11 cellular contexts compared by ENCODE assay signal in the genomic region with DNA sequence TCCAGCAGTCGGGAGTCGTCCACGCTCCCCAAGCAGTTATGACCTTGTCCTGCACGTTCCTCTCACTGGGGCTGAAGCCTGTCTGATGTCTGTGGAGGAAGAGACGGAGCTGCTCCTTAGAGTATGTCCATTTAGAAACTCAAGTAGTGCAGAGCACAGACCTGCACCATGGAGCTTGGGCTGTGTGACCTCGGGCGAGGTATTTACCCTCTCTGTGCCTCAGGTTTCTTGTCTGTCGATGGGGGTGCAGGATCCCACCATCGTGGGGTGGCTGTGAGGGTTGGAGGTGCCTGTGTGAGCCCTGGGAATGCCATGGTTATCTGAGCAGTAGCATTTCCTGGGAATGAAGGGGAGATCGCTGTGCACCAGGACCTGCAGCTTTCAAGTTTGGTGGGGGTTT. TPM values are rescaled to one million over a fixed set of nuclear protein-coding genes. Genes with fewer than 3 reads are reported as not detected.
DNase-seq lines count a peak whose midpoint lies in the region; ATAC-seq and TF ChIP-seq lines count a peak whose summit lies in the region.
"Had no signal": no experiment of that assay in that cellular context is flagged by ENCODE, and none has a peak within 500 bp of the region (broad histone marks: within the 10 kb centered on the region; RNA-seq: fewer than 3 reads in every experiment).

No MANE protein-coding gene starts in this region.

- H3K9me3 Mint-ChIP-seq in activated T-cell treated with anti-CD3 and anti-CD28 coated beads, Interleukin-2, amount 50 U/mL, for 24 hours = no peaks in the 10 kb centered on the region
- no peaks in the 10 kb centered on the region for H3K9me3 Mint-ChIP-seq in activated T-cell treated with anti-CD3 and anti-CD28 coated beads, Interleukin-2, amount 50 U/mL, for 4 hours
- no peaks in the 10 kb centered on the region for H3K9me3 Mint-ChIP-seq in activated T-helper 1 cell treated with anti-CD3 and anti-CD28 coated beads, Interleukin-12 subunit alpha, Interleukin-12 subunit beta, Interleukin-2, Interleukin-4 antibody, amounts not matched to agents 30 ng/mL and 10 ng/mL and 1 ng/mL, durations not matched to agents 14 hours and 24 hours and 36 hours

- DNase-seq in activated T-cell treated with anti-CD3 and anti-CD28 coated beads, Interleukin-2, amount 50 U/mL, for 24 hours = no peak
- DNase-seq in activated T-cell treated with anti-CD3 and anti-CD28 coated beads, Interleukin-2, amount 50 U/mL, for 4 hours = no peak
- no peak for DNase-seq in activated T-helper 1 cell treated with anti-CD3 and anti-CD28 coated beads, Interleukin-12 subunit alpha, Interleukin-12 subunit beta, Interleukin-2, Interleukin-4 antibody, amounts not matched to agents 30 ng/mL and 10 ng/mL and 1 ng/mL, durations not matched to agents 14 hours and 24 hours and 36 hours (ENCODE audit: low spot score)
- no peak for DNase-seq in right lobe of liver
- no peak for DNase-seq in D341Med (ENCODE audit: low spot score)
- no peak for DNase-seq in NCI-H226
- DNase-seq: DND-41, NCI-H2107, sigmoid colon had no signal

- H3K36me3 Mint-ChIP-seq in activated T-cell treated with anti-CD3 and anti-CD28 coated beads, Interleukin-2, amount 50 U/mL, for 24 hours (ENCODE audit: low read depth) = peaks cover 79% of the 10 kb centered on the region
- peaks cover 22% of the 10 kb centered on the region for H3K36me3 Mint-ChIP-seq in activated T-cell treated with anti-CD3 and anti-CD28 coated beads, Interleukin-2, amount 50 U/mL, for 4 hours (ENCODE audit: insufficient read depth)
- peaks cover 36% of the 10 kb centered on the region for H3K36me3 Mint-ChIP-seq in activated T-helper 1 cell treated with anti-CD3 and anti-CD28 coated beads, Interleukin-12 subunit alpha, Interleukin-12 subunit beta, Interleukin-2, Interleukin-4 antibody, amounts not matched to agents 30 ng/mL and 10 ng/mL and 1 ng/mL, durations not matched to agents 14 hours and 24 hours and 36 hours (ENCODE audit: low read depth)

- TF ChIP-seq POLR2A in right lobe of liver (IDR thresholded peaks at IDR 0.05) = no peak

- H3K9me3 ChIP-seq in right lobe of liver = no peaks in the 10 kb centered on the region
- peaks cover 2% of the 10 kb centered on the region for H3K9me3 ChIP-seq in thymus (ENCODE audit: control insufficient read depth)
- H3K9me3 ChIP-seq: sigmoid colon had no signal

- 88% methylated on average over 4 of the region's 10 CpGs for WGBS in right lobe of liver (ENCODE audit: insufficient coverage, low coverage, low lambda C conversion rate, missing lambda C conversion rate)
- WGBS in thymus = 97% methylated on average over 10 of the region's 10 CpGs

- H3K27me3 ChIP-seq in right lobe of liver (no peaks in the 10 kb centered on the region), thymus (ENCODE audit: control insufficient read depth, insufficient read depth) (no peaks in the 10 kb centered on the region)
- H3K27me3 ChIP-seq: sigmoid colon had no signal

- peak overlapping the region; percentile 96 for H3K27ac Mint-ChIP-seq in activated T-cell treated with anti-CD3 and anti-CD28 coated beads, Interleukin-2, amount 50 U/mL, for 24 hours
- H3K27ac Mint-ChIP-seq in activated T-helper 1 cell treated with anti-CD3 and anti-CD28 coated beads, Interleukin-12 subunit alpha, Interleukin-12 subunit beta, Interleukin-2, Interleukin-4 antibody, amounts not matched to agents 30 ng/mL and 10 ng/mL and 1 ng/mL, durations not matched to agents 14 hours and 24 hours and 36 hours = peak overlapping the region; percentile 79

- H3K4me3 ChIP-seq in right lobe of liver (no peak overlapping the region), thymus (ENCODE audit: low read length) (no peak overlapping the region)
- H3K4me3 ChIP-seq: sigmoid colon had no signal

- peaks cover 0 to 30% (median 14%) of the 10 kb centered on the region in 4 donors for H3K4me1 ChIP-seq in right lobe of liver
- no peaks in the 10 kb centered on the region for H3K4me1 ChIP-seq in thymus (ENCODE audit: control insufficient read depth, insufficient read depth, low read length)

- peaks cover 48% of the 10 kb centered on the region for H3K4me1 Mint-ChIP-seq in activated T-cell treated with anti-CD3 and anti-CD28 coated beads, Interleukin-2, amount 50 U/mL, for 24 hours (ENCODE audit: low read depth)
- H3K4me1 Mint-ChIP-seq in activated T-cell treated with anti-CD3 and anti-CD28 coated beads, Interleukin-2, amount 50 U/mL, for 4 hours (ENCODE audit: low read depth) = peaks cover 44% of the 10 kb centered on the region
- H3K4me1 Mint-ChIP-seq in activated T-helper 1 cell treated with anti-CD3 and anti-CD28 coated beads, Interleukin-12 subunit alpha, Interleukin-12 subunit beta, Interleukin-2, Interleukin-4 antibody, amounts not matched to agents 30 ng/mL and 10 ng/mL and 1 ng/mL, durations not matched to agents 14 hours and 24 hours and 36 hours (ENCODE audit: low read depth) = peaks cover 64% of the 10 kb centered on the region

- intact Hi-C loops in activated T-helper 1 cell treated with anti-CD3 and anti-CD28 coated beads, Interleukin-12 subunit alpha, Interleukin-12 subunit beta, Interleukin-2, Interleukin-4 antibody, amounts not matched to agents 30 ng/mL and 10 ng/mL and 1 ng/mL, durations not matched to agents 14 hours and 24 hours and 36 hours (cut with micrococcal nuclease) = loop anchor here (5.0 kb wide), 2 partner anchors 92 to 187 kb away; a partner anchor contains a TSS
- intact Hi-C loops in right lobe of liver (cut with DNase I) = no loop called here

- ATAC-seq in activated T-cell treated with anti-CD3 and anti-CD28 coated beads, Interleukin-2, amount 50 U/mL, for 4 hours = no peak
- ATAC-seq in right lobe of liver = no peak
- no peak for ATAC-seq in GM19351 (IDR thresholded peaks at IDR 0.05; ENCODE audit: unreplicated experiment)

- H3K36me3 ChIP-seq in right lobe of liver = peaks cover 0 to 23% (median 5%) of the 10 kb centered on the region in 4 donors
- H3K36me3 ChIP-seq in thymus (ENCODE audit: control insufficient read depth, insufficient read depth) = peaks cover 65% of the 10 kb centered on the region

- H3K4me3 Mint-ChIP-seq in activated T-cell treated with anti-CD3 and anti-CD28 coated beads, Interleukin-2, amount 50 U/mL, for 24 hours = no peak overlapping the region
- no peak overlapping the region for H3K4me3 Mint-ChIP-seq in activated T-cell treated with anti-CD3 and anti-CD28 coated beads, Interleukin-2, amount 50 U/mL, for 4 hours
- peak overlapping the region; percentile 54 for H3K4me3 Mint-ChIP-seq in activated T-helper 1 cell treated with anti-CD3 and anti-CD28 coated beads, Interleukin-12 subunit alpha, Interleukin-12 subunit beta, Interleukin-2, Interleukin-4 antibody, amounts not matched to agents 30 ng/mL and 10 ng/mL and 1 ng/mL, durations not matched to agents 14 hours and 24 hours and 36 hours

- TF ChIP-seq CTCF in right lobe of liver (IDR thresholded peaks at IDR 0.05) = no peak

- H3K27ac ChIP-seq in right lobe of liver (peak overlapping the region; percentile 80 to 89 (median 84)), thymus (ENCODE audit: low read depth) (peak overlapping the region; percentile 59)

- H3K27me3 Mint-ChIP-seq in activated T-cell treated with anti-CD3 and anti-CD28 coated beads, Interleukin-2, amount 50 U/mL, for 24 hours = no peaks in the 10 kb centered on the region
- no peaks in the 10 kb centered on the region for H3K27me3 Mint-ChIP-seq in activated T-cell treated with anti-CD3 and anti-CD28 coated beads, Interleukin-2, amount 50 U/mL, for 4 hours (ENCODE audit: low read depth)
- H3K27me3 Mint-ChIP-seq in activated T-helper 1 cell treated with anti-CD3 and anti-CD28 coated beads, Interleukin-12 subunit alpha, Interleukin-12 subunit beta, Interleukin-2, Interleukin-4 antibody, amounts not matched to agents 30 ng/mL and 10 ng/mL and 1 ng/mL, durations not matched to agents 14 hours and 24 hours and 36 hours (ENCODE audit: insufficient read depth) = no peaks in the 10 kb centered on the region

RNA-seq across cellular contexts. Expression of a gene that starts 14.2 kb away (rescaled TPM):
- total RNA-seq in activated T-cell treated with anti-CD3 and anti-CD28 coated beads, Interleukin-2, amount 50 U/mL, for 4 hours = 10 to 100 TPM; 64.3 to 73.4 (median 68.8) TPM
- total RNA-seq in activated T-helper 1 cell treated with anti-CD3 and anti-CD28 coated beads, Interleukin-12 subunit alpha, Interleukin-12 subunit beta, Interleukin-2, Interleukin-4 antibody, amounts not matched to agents 30 ng/mL and 10 ng/mL and 1 ng/mL, durations not matched to agents 14 hours and 24 hours and 36 hours = 67.4 and 76.3 TPM in 2 replicates
- total RNA-seq in right lobe of liver = 1 to 10 TPM; 5.8 to 8.8 (median 7.1) TPM
- 18.8 TPM for polyA plus RNA-seq in thymus

RNA-seq across cellular contexts. Expression of a gene that starts 34.4 kb away (rescaled TPM):
- total RNA-seq in activated T-cell treated with anti-CD3 and anti-CD28 coated beads, Interleukin-2, amount 50 U/mL, for 4 hours = 100 to 1,000 TPM; 330 to 366 (median 351) TPM
- total RNA-seq in activated T-helper 1 cell treated with anti-CD3 and anti-CD28 coated beads, Interleukin-12 subunit alpha, Interleukin-12 subunit beta, Interleukin-2, Interleukin-4 antibody, amounts not matched to agents 30 ng/mL and 10 ng/mL and 1 ng/mL, durations not matched to agents 14 hours and 24 hours and 36 hours = 410 and 418 TPM in 2 replicates
- 100 to 1,000 TPM; 216 to 486 (median 227) TPM for total RNA-seq in right lobe of liver
- 407 TPM for polyA plus RNA-seq in thymus

RNA-seq across cellular contexts. Expression of a gene that starts 44.0 kb away (rescaled TPM):
- total RNA-seq in activated T-cell treated with anti-CD3 and anti-CD28 coated beads, Interleukin-2, amount 50 U/mL, for 4 hours = 100 to 1,000 TPM in 1 of 3 donors, 10 to 100 TPM in 2; 84.0 to 112 (median 95.3) TPM
- total RNA-seq in activated T-helper 1 cell treated with anti-CD3 and anti-CD28 coated beads, Interleukin-12 subunit alpha, Interleukin-12 subunit beta, Interleukin-2, Interleukin-4 antibody, amounts not matched to agents 30 ng/mL and 10 ng/mL and 1 ng/mL, durations not matched to agents 14 hours and 24 hours and 36 hours = 92.5 and 96.2 TPM in 2 replicates
- total RNA-seq in right lobe of liver = 100 to 1,000 TPM in 3 of 6 experiments, 10 to 100 TPM in 3; 84.0 to 290 (median 97.4) TPM
- polyA plus RNA-seq in thymus = 162 TPM

RNA-seq across cellular contexts. Expression of a gene that starts 44.5 kb away (rescaled TPM):
- total RNA-seq in activated T-cell treated with anti-CD3 and anti-CD28 coated beads, Interleukin-2, amount 50 U/mL, for 4 hours = 1 to 10 TPM in 2 of 3 donors, under 1 TPM in 1; 0.94 to 1.4 (median 1.2) TPM
- 0.56 and 1.5 TPM in 2 replicates for total RNA-seq in activated T-helper 1 cell treated with anti-CD3 and anti-CD28 coated beads, Interleukin-12 subunit alpha, Interleukin-12 subunit beta, Interleukin-2, Interleukin-4 antibody, amounts not matched to agents 30 ng/mL and 10 ng/mL and 1 ng/mL, durations not matched to agents 14 hours and 24 hours and 36 hours
- total RNA-seq in right lobe of liver = 100 to 1,000 TPM; 248 to 755 (median 453) TPM
- polyA plus RNA-seq in thymus = 6.5 TPM
- total RNA-seq: sigmoid colon had no signal

RNA-seq across cellular contexts. Expression of a gene that starts 48.4 kb away (rescaled TPM):
- 10 to 100 TPM; 10.7 to 13.9 (median 11.0) TPM for total RNA-seq in activated T-cell treated with anti-CD3 and anti-CD28 coated beads, Interleukin-2, amount 50 U/mL, for 4 hours
- total RNA-seq in activated T-helper 1 cell treated with anti-CD3 and anti-CD28 coated beads, Interleukin-12 subunit alpha, Interleukin-12 subunit beta, Interleukin-2, Interleukin-4 antibody, amounts not matched to agents 30 ng/mL and 10 ng/mL and 1 ng/mL, durations not matched to agents 14 hours and 24 hours and 36 hours = 18.2 and 23.6 TPM in 2 replicates
- total RNA-seq in right lobe of liver = 10 to 100 TPM in 4 of 6 experiments, 1 to 10 TPM in 2; 5.7 to 27.9 (median 22.5) TPM
- polyA plus RNA-seq in thymus = 14.0 TPM
